In genomic region chr3:69451594-69451993, GRCh38 we compare ENCODE assay signal across 16 cellular contexts.
DNase-seq lines count a peak whose midpoint lies in the region; ATAC-seq and TF ChIP-seq lines count a peak whose summit lies in the region.
"Had no signal": no experiment of that assay in that cellular context is flagged by ENCODE, and none has a peak within 500 bp of the region (broad histone marks: within the 10 kb centered on the region; RNA-seq: fewer than 3 reads in every experiment).

No MANE protein-coding gene starts in this region.

- no peak overlapping the region for H3K4me3 Mint-ChIP-seq in stimulated activated naive CD8-positive, alpha-beta T cell treated with anti-CD3 and anti-CD28 coated beads, Interleukin-15, amount 100 ng/mL, for 72 hours
- H3K4me3 Mint-ChIP-seq in T-cell: no peak overlapping the region
- H3K4me3 Mint-ChIP-seq: activated CD4-positive, alpha-beta memory T cell treated with anti-CD3 and anti-CD28 coated beads for 36 hours had no signal

- no peak overlapping the region for H3K4me3 ChIP-seq in fibroblast of villous mesenchyme (ENCODE audit: low read depth, low read length)

- CTCF ChIA-PET in T-cell (lab: Charles Lee): no interaction called here

- H3K4me1 Mint-ChIP-seq in stimulated activated naive CD8-positive, alpha-beta T cell treated with anti-CD3 and anti-CD28 coated beads, Interleukin-15, amount 100 ng/mL, for 72 hours: no peaks in the 10 kb centered on the region
- no peaks in the 10 kb centered on the region for H3K4me1 Mint-ChIP-seq in T-cell

- no peaks in the 10 kb centered on the region for H3K36me3 Mint-ChIP-seq in T-cell
- H3K36me3 Mint-ChIP-seq: activated CD4-positive, alpha-beta memory T cell treated with anti-CD3 and anti-CD28 coated beads for 36 hours had no signal

- POLR2A ChIA-PET in T-cell (lab: Charles Lee): interaction anchor here in 1 of 2 donors (0.7 kb wide), 1 partner anchor 51 kb away, joined by 3 read pairs; no protein-coding TSS in a partner anchor

- H3K27me3 Mint-ChIP-seq in stimulated activated naive CD8-positive, alpha-beta T cell treated with anti-CD3 and anti-CD28 coated beads, Interleukin-15, amount 100 ng/mL, for 72 hours: peaks cover 13% of the 10 kb centered on the region
- H3K27me3 Mint-ChIP-seq in T-cell: no peaks in the 10 kb centered on the region

- no peaks in the 10 kb centered on the region for H3K9me3 Mint-ChIP-seq in stimulated activated naive CD8-positive, alpha-beta T cell treated with anti-CD3 and anti-CD28 coated beads, Interleukin-15, amount 100 ng/mL, for 72 hours
- no peaks in the 10 kb centered on the region for H3K9me3 Mint-ChIP-seq in T-cell
- H3K9me3 Mint-ChIP-seq: activated CD4-positive, alpha-beta memory T cell treated with anti-CD3 and anti-CD28 coated beads for 36 hours had no signal

- TF ChIP-seq CTCF in fibroblast of villous mesenchyme (IDR thresholded peaks at IDR 0.05; ENCODE audit: insufficient read depth, low read depth, low read length): peak; percentile 16

- DNase-seq in stimulated activated naive CD8-positive, alpha-beta T cell treated with anti-CD3 and anti-CD28 coated beads, Interleukin-15, amount 100 ng/mL, for 72 hours: no peak
- no peak for DNase-seq in stimulated activated naive CD8-positive, alpha-beta T cell treated with anti-CD3 and anti-CD28 coated beads, Interleukin-15, Interleukin-2, amounts not matched to agents 100 U/mL and 50 U/mL, for 24 hours
- DNase-seq in fibroblast of villous mesenchyme (ENCODE audit: low read depth) (no peak), T-cell (no peak), SKM-1 treated with dmso at 0.1 percent for 144 hours (lab: John Stamatoyannopoulos, UW; ENCODE audit: unreplicated experiment) (no peak)
- no peak for DNase-seq in activated T-cell treated with anti-CD3 and anti-CD28 coated beads, Interleukin-2, amount 50 U/mL, for 1 hour
- DNase-seq: activated CD4-positive, alpha-beta memory T cell treated with anti-CD3 and anti-CD28 coated beads for 36 hours; activated gamma-delta T cell treated with Interleukin-2 at 50 U/mL for 16 hours; DMS79 treated with DMSO at 0.1 percent for 48 hours; GOT3; Karpas-422; PC-3; stimulated activated CD4-positive, alpha-beta T cell treated with anti-CD3 and anti-CD28 coated beads, Interleukin-4, amount 100 ng/mL, for 4 hours; T1000 had no signal

- no peak overlapping the region for H3K27ac Mint-ChIP-seq in stimulated activated naive CD8-positive, alpha-beta T cell treated with anti-CD3 and anti-CD28 coated beads, Interleukin-15, amount 100 ng/mL, for 72 hours
- no peak overlapping the region for H3K27ac Mint-ChIP-seq in T-cell
- H3K27ac Mint-ChIP-seq: activated CD4-positive, alpha-beta memory T cell treated with anti-CD3 and anti-CD28 coated beads for 36 hours had no signal

- ATAC-seq in stimulated activated naive CD8-positive, alpha-beta T cell treated with anti-CD3 and anti-CD28 coated beads, Interleukin-15, amount 100 ng/mL, for 72 hours: peak; percentile 28
- ATAC-seq in stimulated activated naive CD8-positive, alpha-beta T cell treated with anti-CD3 and anti-CD28 coated beads, Interleukin-15, Interleukin-2, amounts not matched to agents 100 U/mL and 50 U/mL, for 24 hours: no peak
- ATAC-seq in SK-N-SH treated with all-trans-retinoic acid at 6 μM for 48 hours (peak; percentile 93), T-cell (replicated peaks in 1 of 4) (no peak), GM19397 (IDR thresholded peaks at IDR 0.05; ENCODE audit: unreplicated experiment) (no peak)
- ATAC-seq: PC-3 had no signal

TF ChIP-seq in SK-N-SH treated with all-trans-retinoic acid at 6 μM for 48 hours, 23 proteins besides CTCF, POLR2A, EP300 and RAD21 (continues in another document):
- TF ChIP-seq TSHZ2 (CRISPR knock-in tag; IDR thresholded peaks at IDR 0.05) (peak; percentile 85; the same call in 1 of the 2 replicates), OSR1 (CRISPR knock-in tag; IDR thresholded peaks at IDR 0.05) (no peak), ARNTL (CRISPR knock-in tag; IDR thresholded peaks at IDR 0.05; ENCODE audit: borderline replicate concordance, low read depth) (no peak), CSDC2 (CRISPR knock-in tag; IDR thresholded peaks at IDR 0.05) (no peak), PPARA (CRISPR knock-in tag; IDR thresholded peaks at IDR 0.05; ENCODE audit: borderline replicate concordance) (0 out of 2 replicates have a peak, but pooled peaks have one; percentile 28), ZFP30 (CRISPR knock-in tag; IDR thresholded peaks at IDR 0.05) (no peak), ZNF565 (CRISPR knock-in tag; conservative IDR thresholded peaks at IDR 0.05; ENCODE audit: low read depth) (no peak), ZFP3 (CRISPR knock-in tag; IDR thresholded peaks at IDR 0.05) (no peak), TCF4 (CRISPR knock-in tag; IDR thresholded peaks at IDR 0.05; ENCODE audit: borderline replicate concordance) (peak; percentile 98), GLIS3 (CRISPR knock-in tag; IDR thresholded peaks at IDR 0.05) (no peak), ZNF8 (CRISPR knock-in tag; IDR thresholded peaks at IDR 0.05) (peak; percentile 8; the same call in 1 of the 2 replicates), TOX (CRISPR knock-in tag; IDR thresholded peaks at IDR 0.05; ENCODE audit: borderline replicate concordance) (no peak), BACH2 (CRISPR knock-in tag; IDR thresholded peaks at IDR 0.05; ENCODE audit: borderline replicate concordance) (no peak), ZNF70 (CRISPR knock-in tag; IDR thresholded peaks at IDR 0.05) (no peak), ZC3H10 (CRISPR knock-in tag; IDR thresholded peaks at IDR 0.05) (no peak), ISL1 (CRISPR knock-in tag; IDR thresholded peaks at IDR 0.05) (0 out of 2 replicates have a peak, but pooled peaks have one; percentile 9), CSRNP3 (CRISPR knock-in tag; IDR thresholded peaks at IDR 0.05) (no peak)
- TF ChIP-seq, protein P1, sequence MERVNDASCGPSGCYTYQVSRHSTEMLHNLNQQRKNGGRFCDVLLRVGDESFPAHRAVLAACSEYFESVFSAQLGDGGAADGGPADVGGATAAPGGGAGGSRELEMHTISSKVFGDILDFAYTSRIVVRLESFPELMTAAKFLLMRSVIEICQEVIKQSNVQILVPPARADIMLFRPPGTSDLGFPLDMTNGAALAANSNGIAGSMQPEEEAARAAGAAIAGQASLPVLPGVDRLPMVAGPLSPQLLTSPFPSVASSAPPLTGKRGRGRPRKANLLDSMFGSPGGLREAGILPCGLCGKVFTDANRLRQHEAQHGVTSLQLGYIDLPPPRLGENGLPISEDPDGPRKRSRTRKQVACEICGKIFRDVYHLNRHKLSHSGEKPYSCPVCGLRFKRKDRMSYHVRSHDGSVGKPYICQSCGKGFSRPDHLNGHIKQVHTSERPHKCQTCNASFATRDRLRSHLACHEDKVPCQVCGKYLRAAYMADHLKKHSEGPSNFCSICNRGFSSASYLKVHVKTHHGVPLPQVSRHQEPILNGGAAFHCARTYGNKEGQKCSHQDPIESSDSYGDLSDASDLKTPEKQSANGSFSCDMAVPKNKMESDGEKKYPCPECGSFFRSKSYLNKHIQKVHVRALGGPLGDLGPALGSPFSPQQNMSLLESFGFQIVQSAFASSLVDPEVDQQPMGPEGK (CRISPR knock-in tag; IDR thresholded peaks at IDR 0.05; ENCODE audit: borderline replicate concordance): no peak
- TF ChIP-seq, protein P2, sequence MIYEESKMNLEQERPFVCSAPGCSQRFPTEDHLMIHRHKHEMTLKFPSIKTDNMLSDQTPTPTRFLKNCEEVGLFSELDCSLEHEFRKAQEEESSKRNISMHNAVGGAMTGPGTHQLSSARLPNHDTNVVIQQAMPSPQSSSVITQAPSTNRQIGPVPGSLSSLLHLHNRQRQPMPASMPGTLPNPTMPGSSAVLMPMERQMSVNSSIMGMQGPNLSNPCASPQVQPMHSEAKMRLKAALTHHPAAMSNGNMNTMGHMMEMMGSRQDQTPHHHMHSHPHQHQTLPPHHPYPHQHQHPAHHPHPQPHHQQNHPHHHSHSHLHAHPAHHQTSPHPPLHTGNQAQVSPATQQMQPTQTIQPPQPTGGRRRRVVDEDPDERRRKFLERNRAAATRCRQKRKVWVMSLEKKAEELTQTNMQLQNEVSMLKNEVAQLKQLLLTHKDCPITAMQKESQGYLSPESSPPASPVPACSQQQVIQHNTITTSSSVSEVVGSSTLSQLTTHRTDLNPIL (CRISPR knock-in tag; IDR thresholded peaks at IDR 0.05; ENCODE audit: low read depth): no peak

Comparison
In these comparisons a context has a peak if more than half of its experiments do, and no peak if none do; other contexts are left out.
1. ATAC-seq: peak in stimulated activated naive CD8-positive, alpha-beta T cell treated with anti-CD3 and anti-CD28 coated beads, Interleukin-15, amount 100 ng/mL, for 72 hours (single experiment) and SK-N-SH treated with all-trans-retinoic acid at 6 μM for 48 hours (single experiment); none in stimulated activated naive CD8-positive, alpha-beta T cell treated with anti-CD3 and anti-CD28 coated beads, Interleukin-15, Interleukin-2, amounts not matched to agents 100 U/mL and 50 U/mL, for 24 hours (single experiment), T-cell (0 of 4) and GM19397 (single experiment).